Comparison of ENCODE assay signal across 18 cellular contexts in the genomic region with DNA sequence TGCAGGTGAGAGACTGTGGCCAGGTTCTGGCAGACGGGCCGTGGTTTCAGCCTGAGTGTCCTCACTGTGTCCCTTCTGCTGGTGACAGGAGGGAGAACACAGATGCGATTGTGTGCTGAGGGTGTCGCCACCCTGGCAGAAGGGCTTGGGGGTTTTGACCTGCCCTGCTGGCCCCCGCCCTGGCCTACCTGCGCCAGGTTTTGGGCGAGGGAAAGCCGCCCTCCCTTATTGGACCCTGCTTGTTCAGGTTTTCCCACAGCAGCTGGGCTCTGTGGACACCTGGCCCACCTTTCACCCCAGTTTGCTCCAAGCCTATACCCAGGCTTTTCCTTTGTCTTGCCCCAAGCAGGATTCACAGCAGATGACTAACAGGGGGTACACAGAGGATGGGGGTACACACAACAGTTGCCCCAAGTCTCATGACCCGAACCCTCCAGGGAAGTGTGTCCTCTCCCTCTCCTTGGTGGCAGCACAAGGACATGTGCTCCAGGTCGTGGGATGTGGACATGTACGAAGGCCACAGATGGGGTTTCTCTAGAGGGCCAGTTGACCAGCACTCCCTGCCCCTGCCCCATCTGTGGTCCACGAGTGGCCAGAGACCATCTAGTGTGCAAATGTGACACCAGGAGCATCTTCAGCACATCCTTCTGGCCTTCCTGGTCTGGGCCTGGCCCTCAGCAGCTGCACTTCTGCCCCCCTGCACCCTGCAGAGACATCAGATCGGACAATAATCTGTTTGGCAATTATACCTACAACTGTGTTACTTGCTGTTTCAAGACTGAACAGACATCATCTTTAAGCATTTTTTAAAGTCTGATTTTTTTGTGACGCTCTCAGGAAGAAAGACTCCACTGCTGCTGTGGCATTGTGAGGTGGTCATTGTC.
DNase-seq lines count a peak whose midpoint lies in the region; ATAC-seq, FAIRE-seq and TF ChIP-seq lines count a peak whose summit lies in the region.
"Had no signal": no experiment of that assay in that cellular context is flagged by ENCODE, and none has a peak within 500 bp of the region (broad histone marks: within the 10 kb centered on the region; RNA-seq: fewer than 3 reads in every experiment).

No MANE protein-coding gene starts in this region.

- H3K9me3 Mint-ChIP-seq in chondrocyte (ENCODE audit: low read depth): peaks cover 7% of the 10 kb centered on the region
- H3K9me3 Mint-ChIP-seq in activated CD4-positive, alpha-beta T cell treated with anti-CD3 and anti-CD28 coated beads, Interleukin-2, amount 10 ng/mL, durations not matched to agents 24 days and 14 days: no peaks in the 10 kb centered on the region

- H3K9me3 ChIP-seq in skeletal muscle satellite cell (replicated peaks; ENCODE audit: low read length): peaks cover 4% of the 10 kb centered on the region
- H3K9me3 ChIP-seq: right lobe of liver had no signal

- intact Hi-C loops in activated CD4-positive, alpha-beta T cell treated with anti-CD3 and anti-CD28 coated beads, Interleukin-2, amount 10 ng/mL, durations not matched to agents 24 days and 14 days (cut with micrococcal nuclease): no loop called here

- FAIRE-seq in frontal cortex (lab: Jason Lieb, UNC): no peak
- FAIRE-seq: D721Med had no signal

- H3K36me3 ChIP-seq in skeletal muscle satellite cell (ENCODE audit: insufficient read depth, low read length): no peaks in the 10 kb centered on the region
- H3K36me3 ChIP-seq: esophagus muscularis mucosa, right lobe of liver had no signal

- TF ChIP-seq CTCF in chondrocyte (IDR thresholded peaks at IDR 0.05): no peak

- peak overlapping the region; percentile 48 for H3K9ac ChIP-seq in skeletal muscle satellite cell (ENCODE audit: low read depth, low read length)
- H3K9ac ChIP-seq: GM23248, KMS-11 had no signal

- DNase-seq in chondrocyte (ENCODE audit: low spot score): no peak
- DNase-seq in frontal cortex (ENCODE audit: low spot score in 2 of 2): no peak
- DNase-seq in HT-29 (ENCODE audit: low spot score): no peak
- DNase-seq in activated CD4-positive, alpha-beta T cell treated with anti-CD3 and anti-CD28 coated beads, Interleukin-2, amount 10 ng/mL, durations not matched to agents 24 days and 14 days: no peak
- DNase-seq: activated CD4-positive, alpha-beta T cell treated with anti-CD3 and anti-CD28 coated beads for 1 hour; activated effector memory CD4-positive, alpha-beta T cell treated with Interleukin-2 at 50 U/mL for 16 hours; amniotic stem cell; NCI-H1048; NCI-H2107; stimulated activated CD4-positive, alpha-beta T cell treated with anti-CD3 and anti-CD28 coated beads, Interleukin-2, amount 100 ng/mL, for 24 hours had no signal

- peak overlapping the region; percentile 28 for H3K4me3 Mint-ChIP-seq in chondrocyte (ENCODE audit: unreplicated experiment)
- H3K4me3 Mint-ChIP-seq in activated CD4-positive, alpha-beta T cell treated with anti-CD3 and anti-CD28 coated beads, Interleukin-2, amount 10 ng/mL, durations not matched to agents 24 days and 14 days: no peak overlapping the region

- no peaks in the 10 kb centered on the region for H3K27me3 ChIP-seq in skeletal muscle satellite cell (ENCODE audit: control insufficient read depth, insufficient read depth, low read length)
- H3K27me3 ChIP-seq: right lobe of liver had no signal

- no peak overlapping the region for H3K27ac Mint-ChIP-seq in chondrocyte (ENCODE audit: unreplicated experiment)
- H3K27ac Mint-ChIP-seq in activated CD4-positive, alpha-beta T cell treated with anti-CD3 and anti-CD28 coated beads, Interleukin-2, amount 10 ng/mL, durations not matched to agents 24 days and 14 days: no peak overlapping the region

- peaks cover 21% of the 10 kb centered on the region for H3K4me1 ChIP-seq in skeletal muscle satellite cell (ENCODE audit: control insufficient read depth, insufficient read depth, low read length)
- H3K4me1 ChIP-seq: esophagus muscularis mucosa, right lobe of liver had no signal

- ATAC-seq in GM18868 (IDR thresholded peaks at IDR 0.05; ENCODE audit: unreplicated experiment) (peak; percentile 23), HG02588 (IDR thresholded peaks at IDR 0.05; ENCODE audit: unreplicated experiment) (peak; percentile 19)

- H3K36me3 Mint-ChIP-seq in chondrocyte (ENCODE audit: low read depth): no peaks in the 10 kb centered on the region
- no peaks in the 10 kb centered on the region for H3K36me3 Mint-ChIP-seq in activated CD4-positive, alpha-beta T cell treated with anti-CD3 and anti-CD28 coated beads, Interleukin-2, amount 10 ng/mL, durations not matched to agents 24 days and 14 days (ENCODE audit: low read depth)

- peak overlapping the region; percentile 49 for H3K4me3 ChIP-seq in skeletal muscle satellite cell (ENCODE audit: low read length)
- H3K4me3 ChIP-seq: esophagus muscularis mucosa, GM23248, right lobe of liver had no signal

- peak overlapping the region; percentile 77 for H3K4me2 ChIP-seq in skeletal muscle satellite cell (ENCODE audit: low read length)
- H3K4me2 ChIP-seq: KMS-11 had no signal

- peaks cover 6% of the 10 kb centered on the region for H3K27me3 Mint-ChIP-seq in chondrocyte (ENCODE audit: low read depth)
- H3K27me3 Mint-ChIP-seq in activated CD4-positive, alpha-beta T cell treated with anti-CD3 and anti-CD28 coated beads, Interleukin-2, amount 10 ng/mL, durations not matched to agents 24 days and 14 days: no peaks in the 10 kb centered on the region

- peaks cover 12% of the 10 kb centered on the region for H3K4me1 Mint-ChIP-seq in chondrocyte (ENCODE audit: low read depth)
- H3K4me1 Mint-ChIP-seq in activated CD4-positive, alpha-beta T cell treated with anti-CD3 and anti-CD28 coated beads, Interleukin-2, amount 10 ng/mL, durations not matched to agents 24 days and 14 days: peaks cover 4% of the 10 kb centered on the region
